8 cellular contexts compared by ENCODE assay signal in genomic region chr2:102082591-102083586, GRCh38. TPM values are rescaled to one million over a fixed set of nuclear protein-coding genes. Genes with fewer than 3 reads are reported as not detected.
DNase-seq lines count a peak whose midpoint lies in the region; ATAC-seq, FAIRE-seq and TF ChIP-seq lines count a peak whose summit lies in the region.

No MANE protein-coding gene starts in this region.

- H3K9me1 ChIP-seq in K562 (ENCODE audit: control insufficient read depth, insufficient read depth, low read length), result no peaks in the 10 kb centered on the region

- H3K9me3 ChIP-seq in A549 (peaks cover 6% of the 10 kb centered on the region; the same call in 1 of the 3 replicates), K562 (replicated peaks; ENCODE audit: control insufficient read depth, insufficient read depth, low read depth, low read length) (no peaks in the 10 kb centered on the region; the same call in 1 of the 2 replicates)

- no peaks in the 10 kb centered on the region for H3K79me1 ChIP-seq in mesendoderm (ENCODE audit: low read length)

- ATAC-seq in A549 (peak; percentile 66 to 78), GM18867 (IDR thresholded peaks at IDR 0.05; ENCODE audit: unreplicated experiment) (peak; percentile 77), HG03095 (IDR thresholded peaks at IDR 0.05; ENCODE audit: unreplicated experiment) (peak; percentile 84), SK-N-SH treated with all-trans-retinoic acid at 6 μM for 48 hours (peak; percentile 88), K562 (peak; percentile 77)

- peak overlapping the region; percentile 76 for H2AFZ ChIP-seq in K562 (ENCODE audit: low read depth, low read length)

- H4K20me1 ChIP-seq in K562 (replicated peaks; ENCODE audit: control insufficient read depth, insufficient read depth, low read length), result no peaks in the 10 kb centered on the region

- TF ChIP-seq POLR2A in A549 (IDR thresholded peaks at IDR 0.05; ENCODE audit: low read length) (no peak), K562 (conservative IDR thresholded peaks at IDR 0.05) (no peak)

- H3K4me2 ChIP-seq in A549, result peak overlapping the region; percentile 50
- peak overlapping the region; percentile 35 for H3K4me2 ChIP-seq in K562 (ENCODE audit: insufficient read depth, low read length)
- no peak overlapping the region for H3K4me2 ChIP-seq in mesendoderm (ENCODE audit: low read length)

- H3K27ac ChIP-seq in A549, result peak overlapping the region; percentile 57 to 60; a peak in 5 of 6 replicates
- H3K27ac ChIP-seq in K562 (ENCODE audit: extremely low read depth, low read depth, low read length), result peak overlapping the region; percentile 49; the same call in 2 of the 3 replicates
- H3K27ac ChIP-seq in mesendoderm (ENCODE audit: low read depth, low read length), result no peak overlapping the region

- H2AK5ac ChIP-seq in mesendoderm (ENCODE audit: low read length), result no peak overlapping the region

- no peak overlapping the region for H2BK5ac ChIP-seq in mesendoderm (ENCODE audit: low read length)

- BruUV-seq in K562 (replicated peaks; lab: Mats Ljungman, UMichigan), result no TSS peak

- H2BK15ac ChIP-seq in mesendoderm (replicated peaks; ENCODE audit: low read depth), result no peak overlapping the region

- peaks cover 29% of the 10 kb centered on the region for H3K4me1 ChIP-seq in A549
- peaks cover 9 to 21% of the 10 kb centered on the region in 2 experiments; a peak in 4 of 5 replicates for H3K4me1 ChIP-seq in K562 (replicated peaks in 1 of 2; ENCODE audit: control insufficient read depth in 2 of 2, insufficient read depth in 2 of 2, low read length in 2 of 2)
- H3K4me1 ChIP-seq in mesendoderm (ENCODE audit: control insufficient read depth, low read depth, low read length), result no peaks in the 10 kb centered on the region

- TF ChIP-seq RAD21 in A549 (conservative IDR thresholded peaks at IDR 0.05 in 1 of 2, IDR thresholded peaks at IDR 0.05 in 1 of 2) (no peak), K562 (CRISPR knock-in tag; conservative IDR thresholded peaks at IDR 0.05 in 1 of 2, IDR thresholded peaks at IDR 0.05 in 1 of 2) (no peak)

- FAIRE-seq in A549 (lab: Jason Lieb, UNC) (no peak), K562 (lab: Jason Lieb, UNC) (peak; percentile 82)

- no peak; a peak in 1 of 5 replicates for TF ChIP-seq EP300 in A549 (IDR thresholded peaks at IDR 0.05)
- no peak for TF ChIP-seq EP300 in K562 (IDR thresholded peaks at IDR 0.05; ENCODE audit: low read length)

- H3K9ac ChIP-seq in K562 (ENCODE audit: insufficient read depth in 1 of 2, low read depth in 2 of 2, low read length in 2 of 2) (no peak overlapping the region), mesendoderm (ENCODE audit: low read length) (no peak overlapping the region)

- no peak overlapping the region for H4K5ac ChIP-seq in mesendoderm (ENCODE audit: low read length)

- H3K18ac ChIP-seq in mesendoderm (ENCODE audit: low read length), result no peak overlapping the region

- CTCF ChIA-PET in A549 (lab: Yijun Ruan, JAX), result interaction anchor here (0.8 to 3.1 kb wide), 8 partner anchors 9 to 158 kb away, joined by 3 to 12 read pairs (median 4); no protein-coding TSS in a partner anchor
- CTCF ChIA-PET in K562 (lab: Yijun Ruan, JAX; ENCODE audit: low intra/inter-chr PET ratio), result no interaction called here

- H3K4ac ChIP-seq in mesendoderm (ENCODE audit: low read depth, low read length), result no peak overlapping the region

- H3K79me2 ChIP-seq in K562 (ENCODE audit: control insufficient read depth, insufficient read depth, low read length), result no peaks in the 10 kb centered on the region
- H3K79me2 ChIP-seq in mesendoderm (ENCODE audit: control insufficient read depth, insufficient read depth, low read length), result no peaks in the 10 kb centered on the region

- H3K27me3 ChIP-seq in K562 (ENCODE audit: control insufficient read depth in 2 of 2, insufficient read depth in 2 of 2, low read length in 2 of 2), result no peaks in the 10 kb centered on the region
- no peaks in the 10 kb centered on the region for H3K27me3 ChIP-seq in mesendoderm (ENCODE audit: insufficient read depth, low read length, poor library complexity)

- H3K4me3 ChIP-seq in A549, result no peak overlapping the region
- H3K4me3 ChIP-seq in K562, result no peak overlapping the region
- no peak overlapping the region for H3K4me3 ChIP-seq in mesendoderm (ENCODE audit: low read length)

- no peak overlapping the region for H3K23ac ChIP-seq in mesendoderm (ENCODE audit: low read length)

- 65% methylated on average over 11 of the region's 11 CpGs for WGBS in A549 (ENCODE audit: missing lambda C conversion rate)
- 28% methylated on average over 11 of the region's 11 CpGs for WGBS in K562 (ENCODE audit: insufficient coverage, low coverage, missing lambda C conversion rate)
- WGBS in mesendoderm (ENCODE audit: extremely low coverage, insufficient coverage, low lambda C conversion rate), result no CpG with 5 or more reads among the region's 11 CpGs

- intact Hi-C loops in K562 (cut with micrococcal nuclease), result no loop called here

- no peak overlapping the region for H3K56ac ChIP-seq in mesendoderm (ENCODE audit: low read length)

- POLR2A ChIA-PET in A549 (lab: Yijun Ruan, JAX), result interaction anchor here (0.7 kb wide), 1 partner anchor 18 kb away, joined by 3 read pairs; no protein-coding TSS in a partner anchor
- POLR2A ChIA-PET in K562 (lab: Yijun Ruan, JAX), result interaction anchor here (0.6 to 1.6 kb wide), 8 partner anchors 9 to 150 kb away, joined by 3 to 4 read pairs (median 4); no protein-coding TSS in a partner anchor

- no peak overlapping the region for H2BK120ac ChIP-seq in mesendoderm (ENCODE audit: low read depth, low read length)

- TF ChIP-seq CTCF in A549 (IDR thresholded peaks at IDR 0.05) (no peak), K562 (IDR thresholded peaks at IDR 0.05 in 2 of 3, conservative IDR thresholded peaks at IDR 0.05 in 1 of 3; ENCODE audit: insufficient read depth in 2 of 3, low read depth in 1 of 3, low read length in 3 of 3) (no peak)

- H3K36me3 ChIP-seq in K562 (ENCODE audit: control insufficient read depth, insufficient read depth, low read length) (no peaks in the 10 kb centered on the region), mesendoderm (ENCODE audit: control insufficient read depth, insufficient read depth, low read length) (no peaks in the 10 kb centered on the region)

- no peak overlapping the region for H4K8ac ChIP-seq in mesendoderm (ENCODE audit: low read depth, low read length)

- DNase-seq in A549 (ENCODE audit: low read depth in 1 of 2, low spot score in 1 of 2) (peak in 1 of 2 experiments; percentile 23), K562 (ENCODE audit: extremely low read depth in 1 of 4, low spot score in 3 of 4) (peak in 2 of 4 experiments; percentile 29 to 69), lung microvascular endothelial cell (ENCODE audit: low read depth in 2 of 2) (peak; percentile 77 to 94), superior temporal gyrus (ENCODE audit: extremely low spot score) (peak; percentile 38), mesendoderm (no peak)

- in situ Hi-C loops in K562 (cut with MboI), result no loop called here

TF ChIP-seq in SK-N-SH treated with all-trans-retinoic acid at 6 μM for 48 hours, 23 proteins besides CTCF, POLR2A, EP300 and RAD21 (continues in another document):
- no peak for TF ChIP-seq OSR1 (CRISPR knock-in tag; IDR thresholded peaks at IDR 0.05)
- TF ChIP-seq ISL1 (CRISPR knock-in tag; IDR thresholded peaks at IDR 0.05), result no peak
- TF ChIP-seq TOX (CRISPR knock-in tag; IDR thresholded peaks at IDR 0.05; ENCODE audit: borderline replicate concordance), result no peak

TF ChIP-seq in K562, 482 proteins besides CTCF, POLR2A, EP300 and RAD21 (continues in another document):
- TF ChIP-seq XRCC5 (IDR thresholded peaks at IDR 0.05; ENCODE audit: low read depth, low read length) (no peak), PHF21A (IDR thresholded peaks at IDR 0.05; ENCODE audit: borderline replicate concordance, low read depth) (no peak), SOX6 (IDR thresholded peaks at IDR 0.05) (peak; percentile 52; the same call in 1 of the 2 replicates), ELF4 (CRISPR knock-in tag; IDR thresholded peaks at IDR 0.05) (no peak), C11orf30 (IDR thresholded peaks at IDR 0.05; ENCODE audit: low read depth) (peak; percentile 34; the same call in 1 of the 2 replicates), NCOA2 (IDR thresholded peaks at IDR 0.05; ENCODE audit: partially characterized antibody in 2 of 2) (no peak), ZNF408 (CRISPR knock-in tag; IDR thresholded peaks at IDR 0.05; ENCODE audit: low read depth) (no peak), CBFB (CRISPR knock-in tag; IDR thresholded peaks at IDR 0.05) (no peak), SNIP1 (IDR thresholded peaks at IDR 0.05; ENCODE audit: low read depth) (no peak), DPF2 (IDR thresholded peaks at IDR 0.05) (peak; percentile 34; the same call in 1 of the 2 replicates), SMARCA4 (IDR thresholded peaks at IDR 0.05) (no peak), NFIX (CRISPR knock-in tag; IDR thresholded peaks at IDR 0.05; ENCODE audit: low read depth) (0 out of 2 replicates have a peak, but pooled peaks have one; percentile 10)

RNA-seq across cellular contexts. Expression of gene IL1R1, which starts 59.7 kb away (rescaled TPM):
- polyA plus RNA-seq in A549 (2011; rRNA removed) (34.7 and 38.0 TPM in 2 replicates), A549 (2017; fragmentation: RNase III; extraction: RNeasy Plus Mini Kit Qiagen cat#74134 plus additional on column Dnase treatment) (25.3 to 35.9 TPM (median 32.5 TPM) in 3 replicates), K562 (2011; rRNA removed) (1.5 and 3.9 TPM in 2 replicates), K562 (2014; fragmentation: Illumina TruSeq; extraction: Trizol) (2.6 and 2.9 TPM in 2 replicates), K562 (2014; fragmentation: Nextera tagmentation; extraction: Ambion mirVana) (1 to 10 TPM in 1 of 2 experiments, under 1 TPM in 1; 0.81 to 1.2 TPM), K562 (2014; rRNA removed) (1.6 and 2.5 TPM in 2 replicates)
- polyA plus RNA-seq in A549 (2012; cell fraction: cytosol; rRNA removed), result 11.8 and 16.3 TPM in 2 replicates
- polyA plus RNA-seq in A549 (2012; cell fraction: nucleus; rRNA removed), result 8.9 and 11.5 TPM in 2 replicates
- polyA minus RNA-seq in A549 (2011; rRNA and poly(A)+ RNA removed), result 16.1 and 16.2 TPM in 2 replicates
- 1.9 and 3.7 TPM in 2 replicates for total RNA-seq in K562 (2011; cell fraction: chromatin; rRNA removed; ENCODE audit: low replicate concordance)
- total RNA-seq in K562 (2011; cell fraction: nucleolus; rRNA removed), result 0.83 and 0.92 TPM in 2 replicates
- 2.3 and 4.2 TPM in 2 replicates for total RNA-seq in K562 (2011; cell fraction: nucleoplasm; rRNA removed)
- total RNA-seq in K562 (2014; rRNA removed) (0.90 and 1.00 TPM in 2 replicates), K562 (2014; rRNA removed; fragmentation: Illumina TruSeq; extraction: Trizol) (1.4 and 2.2 TPM in 2 replicates), K562 (2015; rRNA removed; fragmentation: Illumina TruSeq; extraction: Trizol) (2.0 and 2.5 TPM in 2 replicates), K562 (2021) (1.6 and 2.5 TPM in 2 replicates), lung microvascular endothelial cell (11.6 and 52.6 TPM in 2 replicates)
- polyA plus RNA-seq in K562 (2011; cell fraction: cytosol; rRNA removed), result 1.3 and 1.6 TPM in 2 replicates
- 0.83 and 1.3 TPM in 2 replicates for polyA plus RNA-seq in K562 (2011; cell fraction: nucleus; rRNA removed)
- 1.7 and 2.9 TPM in 2 replicates for polyA plus RNA-seq in K562 (2012)
- polyA minus RNA-seq in K562 (2011; rRNA and poly(A)+ RNA removed), result 1.5 and 2.4 TPM in 2 replicates
- 1.1 and 3.4 TPM in 2 replicates for polyA minus RNA-seq in K562 (2011; cell fraction: cytosol; rRNA and poly(A)+ RNA removed)
- 0.78 and 0.81 TPM in 2 replicates for polyA minus RNA-seq in K562 (2011; cell fraction: nucleus; rRNA and poly(A)+ RNA removed)
- polyA plus RNA-seq in mesendoderm (2013, experiment 1 of 2), result 0.77 TPM
- polyA plus RNA-seq in mesendoderm (2013, experiment 2 of 2), result 0.52 TPM

Comparison
In these comparisons a context has a peak if more than half of its experiments do, and no peak if none do; other contexts are left out.
1. Of the 35 proteins assayed by ChIP-seq in both K562 and A549: peak only in K562: BHLHE40, ESRRA, KDM1A and USF2; only in A549: JUNB and MAFK; in both: none; in neither: 27; mixed calls (peak in some experiments, not most) for 2.